7 cellular contexts compared by ENCODE assay signal in the genomic region with DNA sequence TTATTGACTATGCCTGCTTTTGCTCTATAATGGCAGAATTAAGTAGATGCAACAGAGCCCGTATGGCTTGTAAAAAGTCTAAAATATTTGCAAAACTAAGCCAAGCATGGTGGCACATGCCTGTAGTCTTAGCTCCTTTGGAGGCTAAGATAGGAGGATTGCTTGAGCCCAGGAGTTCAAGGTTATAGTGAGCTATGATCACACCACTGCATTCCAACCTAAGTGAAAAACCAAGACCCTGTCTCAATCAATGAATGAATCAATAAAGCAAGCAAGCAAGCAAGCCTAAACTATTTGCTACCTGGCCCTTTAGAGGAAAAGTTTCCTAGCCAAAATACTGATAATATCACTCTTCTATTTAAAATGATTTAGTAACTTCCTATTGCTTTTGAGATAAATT.
"Had no signal": no experiment of that assay in that cellular context is flagged by ENCODE, and none has a peak within 500 bp of the region (broad histone marks: within the 10 kb centered on the region; RNA-seq: fewer than 3 reads in every experiment).

No MANE protein-coding gene starts in this region.

- H3K4me1 Mint-ChIP-seq: IgD-negative memory B cell had no signal

- H3K27ac ChIP-seq: HL-60 had no signal

- H3K4me3 Mint-ChIP-seq: IgD-negative memory B cell had no signal

- H3K4me3 ChIP-seq: K562 had no signal

- ATAC-seq: K562 had no signal

- DNase-seq: IMR-90, KBM-7, KG1 had no signal

- H3K27me3 Mint-ChIP-seq: IgD-negative memory B cell had no signal

- FAIRE-seq: HTR-8/SVneo, K562 had no signal

- H3K27ac Mint-ChIP-seq: IgD-negative memory B cell had no signal
